27 cellular contexts compared by ENCODE assay signal in the genomic region with DNA sequence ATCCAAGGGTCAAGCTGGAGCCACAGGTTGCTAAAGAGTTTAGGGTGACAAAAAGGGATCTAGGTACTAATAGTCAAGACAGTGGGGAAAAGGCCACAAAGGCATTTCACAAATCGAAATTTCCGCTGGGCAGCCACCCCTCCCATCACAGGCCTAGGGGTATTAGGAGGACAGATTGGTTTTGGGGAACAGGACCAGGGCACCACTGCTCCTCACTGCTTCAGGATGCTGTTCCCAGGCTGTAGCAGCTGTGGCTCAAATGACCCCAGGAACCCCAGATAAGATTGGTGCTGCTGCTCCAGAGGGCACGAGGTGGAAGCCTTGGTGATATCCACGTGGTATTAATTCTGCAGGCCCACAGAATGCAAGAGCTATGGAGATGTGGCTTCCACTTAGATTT.
"Had no signal": no experiment of that assay in that cellular context is flagged by ENCODE, and none has a peak within 500 bp of the region (broad histone marks: within the 10 kb centered on the region; RNA-seq: fewer than 3 reads in every experiment).

No MANE protein-coding gene starts in this region.

- ATAC-seq: stimulated activated effector memory CD8-positive, alpha-beta T cell treated with anti-CD3 and anti-CD28 coated beads, Interleukin-12 subunit alpha, Interleukin-12 subunit beta, amount 100 ng/mL, for 72 hours; stimulated activated memory B cell treated with anti-CD40 and anti-IgM and Interleukin-4, amounts not matched to agents 10 μg/mL and 1 μg/mL and 100 μg/mL, for 72 hours; stimulated activated naive B cell treated with anti-CD40 and anti-IgM and Interleukin-4, amounts not matched to agents 10 μg/mL and 1 μg/mL and 100 μg/mL, for 72 hours; stimulated activated naive CD8-positive, alpha-beta T cell treated with anti-CD3 and anti-CD28 coated beads, Interleukin-15, amount 100 ng/mL, for 72 hours; stimulated activated naive CD8-positive, alpha-beta T cell treated with anti-CD3 and anti-CD28 coated beads, Interleukin-15, Interleukin-2, amounts not matched to agents 100 U/mL and 50 U/mL, for 24 hours; upper lobe of right lung had no signal

- H3K9me3 Mint-ChIP-seq: stimulated activated effector memory CD8-positive, alpha-beta T cell treated with anti-CD3 and anti-CD28 coated beads, Interleukin-12 subunit alpha, Interleukin-12 subunit beta, amount 100 ng/mL, for 72 hours; stimulated activated memory B cell treated with anti-CD40 and anti-IgM and Interleukin-4, amounts not matched to agents 10 μg/mL and 1 μg/mL and 100 μg/mL, for 72 hours; stimulated activated naive B cell treated with anti-CD40 and anti-IgM and Interleukin-4, amounts not matched to agents 10 μg/mL and 1 μg/mL and 100 μg/mL, for 72 hours; stimulated activated naive CD8-positive, alpha-beta T cell treated with anti-CD3 and anti-CD28 coated beads, Interleukin-15, amount 100 ng/mL, for 72 hours; stimulated activated naive CD8-positive, alpha-beta T cell treated with anti-CD3 and anti-CD28 coated beads, Interleukin-15, Interleukin-2, amounts not matched to agents 100 ng/mL and 50 ng/mL, for 24 hours had no signal

- H3K4me1 Mint-ChIP-seq: stimulated activated memory B cell treated with anti-CD40 and anti-IgM and Interleukin-4, amounts not matched to agents 10 μg/mL and 1 μg/mL and 100 μg/mL, for 72 hours; stimulated activated naive B cell treated with anti-CD40 and anti-IgM and Interleukin-4, amounts not matched to agents 10 μg/mL and 1 μg/mL and 100 μg/mL, for 72 hours had no signal

- H3K27me3 ChIP-seq: stomach, suprapubic skin, testis, thyroid gland, tibial artery, tibial nerve, transverse colon, upper lobe of left lung, upper lobe of right lung, uterus, vagina had no signal

- H3K9me3 ChIP-seq: stomach, suprapubic skin, testis, thoracic aorta, thyroid gland, tibial artery, tibial nerve, transverse colon, upper lobe of left lung, upper lobe of right lung, uterus, vagina had no signal

- H3K36me3 ChIP-seq: suprapubic skin, thoracic aorta, thyroid gland, tibial artery, tibial nerve, transverse colon, upper lobe of left lung, upper lobe of right lung, uterus, vagina had no signal

- H3K27ac ChIP-seq: stomach, suprapubic skin, testis, thoracic aorta, thyroid gland, tibial artery, tibial nerve, transverse colon, upper lobe of left lung, upper lobe of right lung, uterus, vagina had no signal

- H3K4me3 Mint-ChIP-seq: stimulated activated effector memory CD8-positive, alpha-beta T cell treated with anti-CD3 and anti-CD28 coated beads, Interleukin-12 subunit alpha, Interleukin-12 subunit beta, amount 100 ng/mL, for 72 hours; stimulated activated memory B cell treated with anti-CD40 and anti-IgM and Interleukin-4, amounts not matched to agents 10 μg/mL and 1 μg/mL and 100 μg/mL, for 72 hours; stimulated activated naive B cell treated with anti-CD40 and anti-IgM and Interleukin-4, amounts not matched to agents 10 μg/mL and 1 μg/mL and 100 μg/mL, for 72 hours; stimulated activated naive CD8-positive, alpha-beta T cell treated with anti-CD3 and anti-CD28 coated beads, Interleukin-15, amount 100 ng/mL, for 72 hours; stimulated activated naive CD8-positive, alpha-beta T cell treated with anti-CD3 and anti-CD28 coated beads, Interleukin-15, Interleukin-2, amounts not matched to agents 100 ng/mL and 50 ng/mL, for 24 hours; type B pancreatic cell had no signal

- H3K27ac Mint-ChIP-seq: stimulated activated effector memory CD8-positive, alpha-beta T cell treated with anti-CD3 and anti-CD28 coated beads, Interleukin-12 subunit alpha, Interleukin-12 subunit beta, amount 100 ng/mL, for 72 hours; stimulated activated memory B cell treated with anti-CD40 and anti-IgM and Interleukin-4, amounts not matched to agents 10 μg/mL and 1 μg/mL and 100 μg/mL, for 72 hours; stimulated activated naive B cell treated with anti-CD40 and anti-IgM and Interleukin-4, amounts not matched to agents 10 μg/mL and 1 μg/mL and 100 μg/mL, for 72 hours; stimulated activated naive CD8-positive, alpha-beta T cell treated with anti-CD3 and anti-CD28 coated beads, Interleukin-15, amount 100 ng/mL, for 72 hours; stimulated activated naive CD8-positive, alpha-beta T cell treated with anti-CD3 and anti-CD28 coated beads, Interleukin-15, Interleukin-2, amounts not matched to agents 100 ng/mL and 50 ng/mL, for 24 hours; type B pancreatic cell had no signal

- H3K27me3 Mint-ChIP-seq: stimulated activated naive CD8-positive, alpha-beta T cell treated with anti-CD3 and anti-CD28 coated beads, Interleukin-15, amount 100 ng/mL, for 72 hours; stimulated activated naive CD8-positive, alpha-beta T cell treated with anti-CD3 and anti-CD28 coated beads, Interleukin-15, Interleukin-2, amounts not matched to agents 100 ng/mL and 50 ng/mL, for 24 hours; type B pancreatic cell had no signal

- DNase-seq: stimulated activated CD4-positive, alpha-beta T cell treated with anti-CD3 and anti-CD28 coated beads, Interleukin-2, amount 100 ng/mL, for 48 hours; stimulated activated CD4-positive, alpha-beta T cell treated with anti-CD3 and anti-CD28 coated beads, Interleukin-4, amount 100 ng/mL, for 1 hour; stimulated activated CD4-positive, alpha-beta T cell treated with anti-CD3 and anti-CD28 coated beads, Interleukin-4, amount 100 ng/mL, for 24 hours; stimulated activated CD4-positive, alpha-beta T cell treated with anti-CD3 and anti-CD28 coated beads, Interleukin-4, amount 100 ng/mL, for 4 hours; stimulated activated CD8-positive, alpha-beta memory T cell treated with anti-CD3 and anti-CD28 coated beads, Interleukin-4, amount 100 ng/mL, for 48 hours; stimulated activated naive B cell treated with anti-CD40 and anti-IgM and Interleukin-4, amounts not matched to agents 10 μg/mL and 1 μg/mL and 100 μg/mL, for 72 hours; stimulated activated naive CD4-positive, alpha-beta T cell; stimulated activated naive CD4-positive, alpha-beta T cell treated with Interleukin-2 at 50 U/mL for 16 hours; stimulated activated naive CD8-positive, alpha-beta T cell treated with anti-CD3 and anti-CD28 coated beads, Interleukin-15, amount 100 ng/mL, for 72 hours; stimulated activated naive CD8-positive, alpha-beta T cell treated with anti-CD3 and anti-CD28 coated beads, Interleukin-15, Interleukin-2, amounts not matched to agents 100 U/mL and 50 U/mL, for 24 hours; stomach; substantia nigra; testis; thyroid gland; tibial artery; transverse colon; upper lobe of left lung; upper lobe of right lung; uterus had no signal

- H3K4me1 ChIP-seq: suprapubic skin, testis, thyroid gland, tibial artery, tibial nerve, transverse colon, upper lobe of left lung, upper lobe of right lung, uterus, vagina had no signal

- H3K4me3 ChIP-seq: stomach, suprapubic skin, testis, thoracic aorta, thyroid gland, tibial artery, tibial nerve, transverse colon, upper lobe of left lung, upper lobe of right lung, uterus, vagina had no signal

- H3K36me3 Mint-ChIP-seq: stimulated activated effector memory CD8-positive, alpha-beta T cell treated with anti-CD3 and anti-CD28 coated beads, Interleukin-12 subunit alpha, Interleukin-12 subunit beta, amount 100 ng/mL, for 72 hours; stimulated activated memory B cell treated with anti-CD40 and anti-IgM and Interleukin-4, amounts not matched to agents 10 μg/mL and 1 μg/mL and 100 μg/mL, for 72 hours had no signal
